Comparison of ENCODE assay signal across 8 cellular contexts in genomic region chr17:36602924-36603384, GRCh38. TPM values are rescaled to one million over a fixed set of nuclear protein-coding genes. Genes with fewer than 3 reads are reported as not detected.
DNase-seq lines count a peak whose midpoint lies in the region; ATAC-seq and TF ChIP-seq lines count a peak whose summit lies in the region.

No MANE protein-coding gene starts in this region.

- peak overlapping the region; percentile 94 for H3K27ac ChIP-seq in C4-2B

- DNase-seq in HK-2 (ENCODE audit: unreplicated experiment) (peak; percentile 70), NOMO-1 treated with DMSO at 0.1 percent for 48 hours (lab: John Stamatoyannopoulos, UW; ENCODE audit: unreplicated experiment) (peak; percentile 47), epithelial cell of esophagus (ENCODE audit: low read depth) (peak; percentile 69), myocyte (ENCODE audit: low read depth) (peak; percentile 76), cerebellar nuclear complex (lab: John Stamatoyannopoulos, UW) (no peak)
- peak; percentile 70 for DNase-seq in activated CD8-positive, alpha-beta memory T cell treated with anti-CD3 and anti-CD28 coated beads, Interleukin-2, amount 50 U/mL, for 4 hours

- no peaks in the 10 kb centered on the region for H3K27me3 Mint-ChIP-seq in stimulated activated memory B cell treated with anti-CD40 and anti-IgM and Interleukin-4, amounts not matched to agents 10 μg/mL and 1 μg/mL and 100 μg/mL, for 72 hours

- H3K4me3 Mint-ChIP-seq in stimulated activated memory B cell treated with anti-CD40 and anti-IgM and Interleukin-4, amounts not matched to agents 10 μg/mL and 1 μg/mL and 100 μg/mL, for 72 hours: peak overlapping the region; percentile 87

- peak overlapping the region; percentile 93 for H3K27ac Mint-ChIP-seq in stimulated activated memory B cell treated with anti-CD40 and anti-IgM and Interleukin-4, amounts not matched to agents 10 μg/mL and 1 μg/mL and 100 μg/mL, for 72 hours

- peak overlapping the region; percentile 80 for H3K4me3 ChIP-seq in epithelial cell of esophagus (ENCODE audit: low read length)

- peaks cover 53% of the 10 kb centered on the region for H3K4me1 Mint-ChIP-seq in stimulated activated memory B cell treated with anti-CD40 and anti-IgM and Interleukin-4, amounts not matched to agents 10 μg/mL and 1 μg/mL and 100 μg/mL, for 72 hours

- H3K36me3 Mint-ChIP-seq in stimulated activated memory B cell treated with anti-CD40 and anti-IgM and Interleukin-4, amounts not matched to agents 10 μg/mL and 1 μg/mL and 100 μg/mL, for 72 hours: peaks cover 27% of the 10 kb centered on the region

- TF ChIP-seq CTCF in C4-2B (conservative IDR thresholded peaks at IDR 0.05) (peak; percentile 93), epithelial cell of esophagus (IDR thresholded peaks at IDR 0.05; ENCODE audit: insufficient read depth, low read depth, low read length, missing control alignments) (peak; percentile 88)

- ATAC-seq in stimulated activated memory B cell treated with anti-CD40 and anti-IgM and Interleukin-4, amounts not matched to agents 10 μg/mL and 1 μg/mL and 100 μg/mL, for 72 hours: no peak

- H3K9me3 Mint-ChIP-seq in stimulated activated memory B cell treated with anti-CD40 and anti-IgM and Interleukin-4, amounts not matched to agents 10 μg/mL and 1 μg/mL and 100 μg/mL, for 72 hours: no peaks in the 10 kb centered on the region

RNA-seq across cellular contexts. Expression of gene MRM1, which starts 1.6 kb away (rescaled TPM):
- total RNA-seq in myocyte: 8.1 and 12.0 TPM in 2 replicates
- 5.8 TPM for polyA plus RNA-seq in myocyte (2012)

RNA-seq across cellular contexts. Expression of gene DHRS11, which starts 11.3 kb away (rescaled TPM):
- total RNA-seq in myocyte: 5.7 and 7.0 TPM in 2 replicates
- 6.4 TPM for polyA plus RNA-seq in myocyte (2012)

RNA-seq across cellular contexts. Expression of gene GGNBP2, which starts 58.2 kb away (rescaled TPM):
- total RNA-seq in myocyte: 42.4 and 61.4 TPM in 2 replicates
- 40.0 TPM for polyA plus RNA-seq in myocyte (2012)

Comparison
In these comparisons a context has a peak if more than half of its experiments do, and no peak if none do; other contexts are left out.
1. DNase-seq: peak in HK-2 (single experiment), NOMO-1 treated with DMSO at 0.1 percent for 48 hours (single experiment), activated CD8-positive, alpha-beta memory T cell treated with anti-CD3 and anti-CD28 coated beads, Interleukin-2, amount 50 U/mL, for 4 hours (single experiment), epithelial cell of esophagus (single experiment) and myocyte (single experiment); none in cerebellar nuclear complex (0 of 2).